ENCODE assay signal across 34 cellular contexts in genomic region chr10:116663342-116663741, GRCh38. TPM values are rescaled to one million over a fixed set of nuclear protein-coding genes. Genes with fewer than 3 reads are reported as not detected.
"Had no signal": no experiment of that assay in that cellular context is flagged by ENCODE, and none has a peak within 500 bp of the region (broad histone marks: within the 10 kb centered on the region; RNA-seq: fewer than 3 reads in every experiment).

No MANE protein-coding gene starts in this region.

- ATAC-seq: activated CD4-positive, alpha-beta T cell treated with anti-CD3 and anti-CD28 coated beads for 36 hours; activated naive CD4-positive, alpha-beta T cell treated with anti-CD3 and anti-CD28 coated beads, Interleukin-2, amount 50 U/mL, for 72 hours; activated T-cell treated with anti-CD3 and anti-CD28 coated beads, Interleukin-2, amount 50 U/mL, for 72 hours; esophagus mucosa; gastroesophageal sphincter; T-helper 17 cell had no signal

- H3K27me3 ChIP-seq: ascending aorta, brain microvascular endothelial cell had no signal

- DNase-seq: activated CD4-positive, alpha-beta memory T cell treated with anti-CD3 and anti-CD28 coated beads, Interleukin-2, amount 10 ng/mL, durations not matched to agents 7 days and 5 days; activated CD4-positive, alpha-beta T cell treated with anti-CD3 and anti-CD28 coated beads for 36 hours; activated CD4-positive, alpha-beta T cell treated with anti-CD3 and anti-CD28 coated beads, Interleukin-2, amount 10 ng/mL, durations not matched to agents 7 days and 5 days; activated CD4-positive, alpha-beta T cell treated with anti-CD3 and anti-CD28 coated beads, Interleukin-2, amount 50 U/mL, for 4 hours; activated CD4-positive, CD25-positive, alpha-beta regulatory T cell; activated CD4-positive, CD25-positive, alpha-beta regulatory T cell treated with anti-CD3 and anti-CD28 coated beads, Interleukin-2, amount 50 U/mL, for 72 hours; activated CD8-positive, alpha-beta memory T cell treated with anti-CD3 and anti-CD28 coated beads, Interleukin-2, amount 50 U/mL, for 48 hours; activated gamma-delta T cell; activated naive CD4-positive, alpha-beta T cell; activated naive CD4-positive, alpha-beta T cell treated with anti-CD3 and anti-CD28 coated beads, Interleukin-2, amount 10 ng/mL, durations not matched to agents 7 days and 5 days; activated naive CD8-positive, alpha-beta T cell treated with anti-CD3 and anti-CD28 coated beads, Interleukin-2, amount 10 ng/mL, durations not matched to agents 7 days and 5 days; activated T-cell treated with anti-CD3 and anti-CD28 coated beads for 4 hours; activated T-cell treated with anti-CD3 and anti-CD28 coated beads, Interleukin-2, amount 50 U/mL, for 24 hours; activated T-cell treated with anti-CD3 and anti-CD28 coated beads, Interleukin-2, amount 50 U/mL, for 72 hours; brain microvascular endothelial cell; effector memory CD4-positive, alpha-beta T cell; endodermal cell; foreskin melanocyte; T-helper 1 cell; T-helper 17 cell had no signal

- H3K27ac ChIP-seq: ascending aorta, brain microvascular endothelial cell, coronary artery, dorsolateral prefrontal cortex, gastroesophageal sphincter had no signal

- H3K4me3 Mint-ChIP-seq: activated CD4-positive, alpha-beta memory T cell treated with anti-CD3 and anti-CD28 coated beads, Interleukin-2, amount 10 ng/mL, durations not matched to agents 7 days and 5 days; activated CD4-positive, alpha-beta T cell treated with anti-CD3 and anti-CD28 coated beads for 36 hours; activated CD4-positive, alpha-beta T cell treated with anti-CD3 and anti-CD28 coated beads, Interleukin-2, amount 10 ng/mL, durations not matched to agents 7 days and 5 days; activated naive CD4-positive, alpha-beta T cell treated with anti-CD3 and anti-CD28 coated beads, Interleukin-2, amount 10 ng/mL, durations not matched to agents 7 days and 5 days; activated naive CD8-positive, alpha-beta T cell treated with anti-CD3 and anti-CD28 coated beads, Interleukin-2, amount 10 ng/mL, durations not matched to agents 7 days and 5 days; activated T-cell treated with anti-CD3 and anti-CD28 coated beads, Interleukin-2, amount 50 U/mL, for 24 hours; activated T-cell treated with anti-CD3 and anti-CD28 coated beads, Interleukin-2, amount 50 U/mL, for 72 hours; central memory CD8-positive, alpha-beta T cell; dendritic cell treated with granulocyte-macrophage colony-stimulating factor and Interleukin-4, amounts not matched to agents 40 ng/mL and 50 ng/mL, for 4 days; endodermal cell; T-helper 17 cell; T-helper 2 cell treated with Interferon-gamma antibody and Interleukin-4, amounts not matched to agents 5 μg/mL and 100 μg/mL, for 36 hours had no signal

- H3K36me3 Mint-ChIP-seq: activated naive CD4-positive, alpha-beta T cell treated with anti-CD3 and anti-CD28 coated beads, Interleukin-2, amount 10 ng/mL, durations not matched to agents 7 days and 5 days; activated naive CD8-positive, alpha-beta T cell treated with anti-CD3 and anti-CD28 coated beads, Interleukin-2, amount 10 ng/mL, durations not matched to agents 7 days and 5 days had no signal

- H3K4me3 ChIP-seq: ascending aorta, coronary artery, dorsolateral prefrontal cortex, gastroesophageal sphincter had no signal

- FAIRE-seq: bronchial epithelial cell had no signal

- H3K4me1 Mint-ChIP-seq: activated CD4-positive, alpha-beta memory T cell treated with anti-CD3 and anti-CD28 coated beads, Interleukin-2, amount 10 ng/mL, durations not matched to agents 7 days and 5 days; activated CD4-positive, alpha-beta T cell treated with anti-CD3 and anti-CD28 coated beads for 36 hours; activated CD4-positive, alpha-beta T cell treated with anti-CD3 and anti-CD28 coated beads, Interleukin-2, amount 10 ng/mL, durations not matched to agents 7 days and 5 days; activated naive CD4-positive, alpha-beta T cell treated with anti-CD3 and anti-CD28 coated beads, Interleukin-2, amount 10 ng/mL, durations not matched to agents 7 days and 5 days; activated naive CD8-positive, alpha-beta T cell treated with anti-CD3 and anti-CD28 coated beads, Interleukin-2, amount 10 ng/mL, durations not matched to agents 7 days and 5 days; central memory CD8-positive, alpha-beta T cell; T-helper 17 cell had no signal

- H3K9me3 ChIP-seq: ascending aorta, gastroesophageal sphincter had no signal

- H3K27ac Mint-ChIP-seq: activated CD4-positive, alpha-beta memory T cell treated with anti-CD3 and anti-CD28 coated beads, Interleukin-2, amount 10 ng/mL, durations not matched to agents 7 days and 5 days; activated CD4-positive, alpha-beta T cell treated with anti-CD3 and anti-CD28 coated beads for 36 hours; activated CD4-positive, alpha-beta T cell treated with anti-CD3 and anti-CD28 coated beads, Interleukin-2, amount 10 ng/mL, durations not matched to agents 7 days and 5 days; activated naive CD4-positive, alpha-beta T cell treated with anti-CD3 and anti-CD28 coated beads, Interleukin-2, amount 10 ng/mL, durations not matched to agents 7 days and 5 days; activated naive CD4-positive, alpha-beta T cell treated with anti-CD3 and anti-CD28 coated beads, Interleukin-2, amount 50 U/mL, for 72 hours; activated naive CD8-positive, alpha-beta T cell treated with anti-CD3 and anti-CD28 coated beads, Interleukin-2, amount 10 ng/mL, durations not matched to agents 7 days and 5 days; activated T-cell treated with anti-CD3 and anti-CD28 coated beads, Interleukin-2, amount 50 U/mL, for 24 hours; activated T-cell treated with anti-CD3 and anti-CD28 coated beads, Interleukin-2, amount 50 U/mL, for 72 hours; dendritic cell treated with granulocyte-macrophage colony-stimulating factor and Interleukin-4, amounts not matched to agents 40 ng/mL and 50 ng/mL, for 4 days; endodermal cell; T-helper 17 cell; T-helper 2 cell treated with Interferon-gamma antibody and Interleukin-4, amounts not matched to agents 5 μg/mL and 100 μg/mL, for 36 hours had no signal

- H3K9me3 Mint-ChIP-seq: activated CD4-positive, alpha-beta memory T cell treated with anti-CD3 and anti-CD28 coated beads, Interleukin-2, amount 10 ng/mL, durations not matched to agents 7 days and 5 days; activated CD4-positive, alpha-beta T cell treated with anti-CD3 and anti-CD28 coated beads, Interleukin-2, amount 10 ng/mL, durations not matched to agents 7 days and 5 days; activated naive CD4-positive, alpha-beta T cell treated with anti-CD3 and anti-CD28 coated beads, Interleukin-2, amount 10 ng/mL, durations not matched to agents 7 days and 5 days; activated naive CD8-positive, alpha-beta T cell treated with anti-CD3 and anti-CD28 coated beads, Interleukin-2, amount 10 ng/mL, durations not matched to agents 7 days and 5 days; activated T-cell treated with anti-CD3 and anti-CD28 coated beads, Interleukin-2, amount 50 U/mL, for 24 hours; activated T-cell treated with anti-CD3 and anti-CD28 coated beads, Interleukin-2, amount 50 U/mL, for 72 hours; central memory CD8-positive, alpha-beta T cell; dendritic cell treated with granulocyte-macrophage colony-stimulating factor and Interleukin-4, amounts not matched to agents 40 ng/mL and 50 ng/mL, for 4 days; endodermal cell; T-helper 2 cell treated with Interferon-gamma antibody and Interleukin-4, amounts not matched to agents 5 μg/mL and 100 μg/mL, for 36 hours had no signal

- H3K36me3 ChIP-seq: ascending aorta, brain microvascular endothelial cell, gastroesophageal sphincter had no signal

- H3K27me3 Mint-ChIP-seq: activated CD4-positive, alpha-beta memory T cell treated with anti-CD3 and anti-CD28 coated beads, Interleukin-2, amount 10 ng/mL, durations not matched to agents 7 days and 5 days; activated CD4-positive, alpha-beta T cell treated with anti-CD3 and anti-CD28 coated beads, Interleukin-2, amount 10 ng/mL, durations not matched to agents 7 days and 5 days; activated naive CD8-positive, alpha-beta T cell treated with anti-CD3 and anti-CD28 coated beads, Interleukin-2, amount 10 ng/mL, durations not matched to agents 7 days and 5 days; central memory CD8-positive, alpha-beta T cell had no signal

RNA-seq across cellular contexts. Expression of gene PNLIPRP2, which starts 42.6 kb away (rescaled TPM):
- total RNA-seq: activated CD4-positive, alpha-beta memory T cell treated with anti-CD3 and anti-CD28 coated beads, Interleukin-2, amount 10 ng/mL, durations not matched to agents 7 days and 5 days; activated CD4-positive, alpha-beta T cell treated with anti-CD3 and anti-CD28 coated beads for 36 hours; activated CD4-positive, alpha-beta T cell treated with anti-CD3 and anti-CD28 coated beads, Interleukin-2, amount 10 ng/mL, durations not matched to agents 7 days and 5 days; activated naive CD4-positive, alpha-beta T cell treated with anti-CD3 and anti-CD28 coated beads, Interleukin-2, amount 50 U/mL, for 72 hours; activated naive CD8-positive, alpha-beta T cell treated with anti-CD3 and anti-CD28 coated beads, Interleukin-2, amount 10 ng/mL, durations not matched to agents 7 days and 5 days; activated T-cell treated with anti-CD3 and anti-CD28 coated beads, Interleukin-2, amount 50 U/mL, for 72 hours; ascending aorta; bronchial epithelial cell; cardiac septum; cerebellum; dorsolateral prefrontal cortex; epithelial cell of proximal tubule; esophagus mucosa; gastroesophageal sphincter; glomerular endothelial cell; T-helper 17 cell had no signal
